In genomic region chr3:141797167-141797773, GRCh38 we compare ENCODE assay signal across 9 cellular contexts. TPM values are rescaled to one million over a fixed set of nuclear protein-coding genes. Genes with fewer than 3 reads are reported as not detected.
DNase-seq lines count a peak whose midpoint lies in the region; ATAC-seq, FAIRE-seq and TF ChIP-seq lines count a peak whose summit lies in the region.
"Had no signal": no experiment of that assay in that cellular context is flagged by ENCODE, and none has a peak within 500 bp of the region (broad histone marks: within the 10 kb centered on the region; RNA-seq: fewer than 3 reads in every experiment).

No MANE protein-coding gene starts in this region.

- DNase-seq in GM06990 (ENCODE audit: extremely low read depth, insufficient read length) (peak; percentile 47), fibroblast of peridontal ligament (ENCODE audit: extremely low read depth) (peak; percentile 39), naive B cell (peak; percentile 6), tibial artery (peak; percentile 31 to 71), D721Med (ENCODE audit: insufficient read length, low spot score) (no peak)
- peak; percentile 8 for DNase-seq in activated T-cell treated with anti-CD3 and anti-CD28 coated beads, Interleukin-2, amount 50 U/mL, for 4 hours

- intact Hi-C loops in tibial artery (cut with DNase I; ENCODE audit: low total_unique reads) = no loop called here

- peak overlapping the region; percentile 77 for H3K4me3 Mint-ChIP-seq in activated T-cell treated with anti-CD3 and anti-CD28 coated beads, Interleukin-2, amount 50 U/mL, for 4 hours
- peak overlapping the region; percentile 77 to 92 (median 89) for H3K4me3 Mint-ChIP-seq in naive B cell

- ATAC-seq in activated T-cell treated with anti-CD3 and anti-CD28 coated beads, Interleukin-2, amount 50 U/mL, for 4 hours = peak; percentile 19 to 36
- ATAC-seq in naive B cell (ENCODE audit: low read depth in 2 of 2) (peak; percentile 20 to 24), HG03460 (IDR thresholded peaks at IDR 0.05; ENCODE audit: unreplicated experiment) (no peak)

- peak overlapping the region; percentile 18; the same call in 1 of the 2 replicates for H3K4me3 ChIP-seq in GM06990 (replicated peaks; ENCODE audit: low read depth, low read length)
- H3K4me3 ChIP-seq in HUES48 (ENCODE audit: low read depth, low read length) = peak overlapping the region; percentile 56
- H3K4me3 ChIP-seq in tibial artery = peak overlapping the region; percentile 50 to 55

- H3K36me3 ChIP-seq in GM06990 (ENCODE audit: control insufficient read depth, insufficient read depth, low read length) = no peaks in the 10 kb centered on the region
- H3K36me3 ChIP-seq in HUES48 (ENCODE audit: control insufficient read depth, insufficient read depth, low read length) = no peaks in the 10 kb centered on the region
- no peaks in the 10 kb centered on the region for H3K36me3 ChIP-seq in tibial artery

- peaks cover 59% of the 10 kb centered on the region for H3K4me1 Mint-ChIP-seq in activated T-cell treated with anti-CD3 and anti-CD28 coated beads, Interleukin-2, amount 50 U/mL, for 4 hours (ENCODE audit: low read depth)
- peaks cover 37 to 48% (median 39%) of the 10 kb centered on the region in 3 donors for H3K4me1 Mint-ChIP-seq in naive B cell

- no peaks in the 10 kb centered on the region for H3K27me3 Mint-ChIP-seq in activated T-cell treated with anti-CD3 and anti-CD28 coated beads, Interleukin-2, amount 50 U/mL, for 4 hours (ENCODE audit: low read depth)
- no peaks in the 10 kb centered on the region for H3K27me3 Mint-ChIP-seq in naive B cell

- H3K27ac ChIP-seq in HUES48 (ENCODE audit: low read depth, low read length) = peak overlapping the region; percentile 74
- peak overlapping the region; percentile 72 to 73 for H3K27ac ChIP-seq in tibial artery

- no peak for FAIRE-seq in D721Med (lab: Jason Lieb, UNC)

- no peaks in the 10 kb centered on the region for H3K36me3 Mint-ChIP-seq in activated T-cell treated with anti-CD3 and anti-CD28 coated beads, Interleukin-2, amount 50 U/mL, for 4 hours (ENCODE audit: insufficient read depth)
- H3K36me3 Mint-ChIP-seq in naive B cell = no peaks in the 10 kb centered on the region

- peaks cover 26% of the 10 kb centered on the region for H3K4me1 ChIP-seq in HUES48 (ENCODE audit: control insufficient read depth, insufficient read depth, low read length)
- H3K4me1 ChIP-seq in tibial artery = peaks cover 0 to 31% (median 20%) of the 10 kb centered on the region in 4 donors

- no peaks in the 10 kb centered on the region for H3K9me3 Mint-ChIP-seq in activated T-cell treated with anti-CD3 and anti-CD28 coated beads, Interleukin-2, amount 50 U/mL, for 4 hours
- H3K9me3 Mint-ChIP-seq in naive B cell = peaks cover 0 to 5% (median 0%) of the 10 kb centered on the region in 7 donors

- peak overlapping the region; percentile 45; the same call in 1 of the 2 replicates for H3K9ac ChIP-seq in HUES48 (ENCODE audit: low read depth, low read length)

- H3K9me3 ChIP-seq in HUES48 (ENCODE audit: control insufficient read depth, insufficient read depth, low read length) = no peaks in the 10 kb centered on the region
- H3K9me3 ChIP-seq in tibial artery = no peaks in the 10 kb centered on the region

- TF ChIP-seq CTCF in GM06990 (IDR thresholded peaks at IDR 0.05; ENCODE audit: insufficient read depth, low read length, poor library complexity, severe bottlenecking) = no peak
- no peak for TF ChIP-seq CTCF in tibial artery (IDR thresholded peaks at IDR 0.05)
- TF ChIP-seq CTCF in D721Med (IDR thresholded peaks at IDR 0.05; ENCODE audit: insufficient read depth, missing control alignments) = no peak

- peak overlapping the region; percentile 33 to 88 (median 58) for H3K27ac Mint-ChIP-seq in naive B cell

- no peaks in the 10 kb centered on the region for H3K27me3 ChIP-seq in GM06990 (replicated peaks; ENCODE audit: control insufficient read depth, insufficient read depth, low read length)
- peaks cover 18% of the 10 kb centered on the region for H3K27me3 ChIP-seq in HUES48 (ENCODE audit: control insufficient read depth, insufficient read depth, low read length)
- H3K27me3 ChIP-seq in tibial artery = no peaks in the 10 kb centered on the region

RNA-seq across cellular contexts. Expression of gene GRK7, which starts 34.1 kb away (rescaled TPM):
- not detected for total RNA-seq in activated T-cell treated with anti-CD3 and anti-CD28 coated beads, Interleukin-2, amount 50 U/mL, for 4 hours
- polyA plus RNA-seq in naive B cell (ENCODE audit: low read depth in 6 of 6) = under 1 TPM in 2 of 6 donors, not detected in 4; 0.08 to 0.29 TPM
- total RNA-seq: NCI-H460 had no signal

RNA-seq across cellular contexts. Expression of gene RNF7, which starts 59.2 kb away (rescaled TPM):
- 10 to 100 TPM; 73.1 to 78.1 (median 73.6) TPM for total RNA-seq in activated T-cell treated with anti-CD3 and anti-CD28 coated beads, Interleukin-2, amount 50 U/mL, for 4 hours
- 100 to 1,000 TPM; 108 to 190 (median 120) TPM for polyA plus RNA-seq in naive B cell (ENCODE audit: low read depth in 6 of 6)
